Comparison of ENCODE assay signal across 31 cellular contexts in genomic region chr18:65568866-65569265, GRCh38.
"Had no signal": no experiment of that assay in that cellular context is flagged by ENCODE, and none has a peak within 500 bp of the region (broad histone marks: within the 10 kb centered on the region; RNA-seq: fewer than 3 reads in every experiment).

No MANE protein-coding gene starts in this region.

- H3K27me3 Mint-ChIP-seq: dendritic cell treated with granulocyte-macrophage colony-stimulating factor and Interleukin-4, amounts not matched to agents 40 ng/mL and 50 ng/mL, for 4 days; naive B cell; natural killer cell treated with Interleukin-12 subunit alpha and Interleukin-12 subunit beta and Interleukin-15 and Interleukin-18, amount 100 ng/mL, for 72 hours; type B pancreatic cell had no signal

- H3K4me2 ChIP-seq: smooth muscle cell had no signal

- DNase-seq: effector CD8-positive, alpha-beta T cell; endodermal cell; erythroblast; esophagus squamous epithelium; hypothalamus; immature natural killer cell; islet precursor cell; kidney glomerular epithelial cell; left colon; left ventricle myocardium superior; mesenchymal stem cell; mucosa of descending colon; naive B cell; stimulated activated CD4-positive, alpha-beta T cell treated with anti-CD3 and anti-CD28 coated beads, Interleukin-12 subunit alpha, Interleukin-12 subunit beta, amount 100 ng/mL, for 4 hours; stimulated activated CD4-positive, alpha-beta T cell treated with anti-CD3 and anti-CD28 coated beads, Interleukin-1b, Interleukin-23, amount 100 ng/mL, for 48 hours; stimulated activated CD4-positive, alpha-beta T cell treated with anti-CD3 and anti-CD28 coated beads, Interleukin-4, amount 100 ng/mL, for 24 hours; stimulated activated naive CD8-positive, alpha-beta T cell treated with anti-CD3 and anti-CD28 coated beads, Interleukin-15, Interleukin-2, amounts not matched to agents 100 U/mL and 50 U/mL, for 24 hours; substantia nigra; testis; tibial artery had no signal

- H3K4me3 Mint-ChIP-seq: dendritic cell treated with granulocyte-macrophage colony-stimulating factor and Interleukin-4, amounts not matched to agents 40 ng/mL and 50 ng/mL, for 4 days; endodermal cell; immature natural killer cell; mesothelial cell of epicardium; naive B cell; natural killer cell treated with Interleukin-12 subunit alpha and Interleukin-12 subunit beta and Interleukin-15 and Interleukin-18, amount 100 ng/mL, for 72 hours; neural crest cell; stimulated activated effector memory CD8-positive, alpha-beta T cell treated with anti-CD3 and anti-CD28 coated beads, Interleukin-12 subunit alpha, Interleukin-12 subunit beta, amount 100 ng/mL, for 72 hours; type B pancreatic cell had no signal

- H3K9me3 Mint-ChIP-seq: dendritic cell treated with granulocyte-macrophage colony-stimulating factor and Interleukin-4, amounts not matched to agents 40 ng/mL and 50 ng/mL, for 4 days; natural killer cell treated with Interleukin-12 subunit alpha and Interleukin-12 subunit beta and Interleukin-15 and Interleukin-18, amount 100 ng/mL, for 72 hours; type B pancreatic cell had no signal

- H3K27ac ChIP-seq: esophagus squamous epithelium, prostate gland, right atrium auricular region, testis, tibial artery had no signal

- H3K9me3 ChIP-seq: mucosa of descending colon, prostate gland, right atrium auricular region, testis, tibial artery had no signal

- H3K4me1 ChIP-seq: esophagus squamous epithelium, prostate gland, right atrium auricular region, testis, tibial artery had no signal

- H3K36me3 ChIP-seq: esophagus squamous epithelium, prostate gland, right atrium auricular region, tibial artery had no signal

- H3K4me1 Mint-ChIP-seq: endodermal cell; immature natural killer cell; naive B cell; neural crest cell; stimulated activated effector memory CD8-positive, alpha-beta T cell treated with anti-CD3 and anti-CD28 coated beads, Interleukin-12 subunit alpha, Interleukin-12 subunit beta, amount 100 ng/mL, for 72 hours had no signal

- H3K36me3 Mint-ChIP-seq: immature natural killer cell; mesothelial cell of epicardium; naive B cell; natural killer cell treated with Interleukin-12 subunit alpha and Interleukin-12 subunit beta and Interleukin-15 and Interleukin-18, amount 100 ng/mL, for 72 hours; stimulated activated effector memory CD8-positive, alpha-beta T cell treated with anti-CD3 and anti-CD28 coated beads, Interleukin-12 subunit alpha, Interleukin-12 subunit beta, amount 100 ng/mL, for 72 hours; type B pancreatic cell had no signal

- H3K4me3 ChIP-seq: esophagus squamous epithelium, lung, mucosa of descending colon, prostate gland, right atrium auricular region, smooth muscle cell, testis, tibial artery had no signal

- H3K27me3 ChIP-seq: esophagus squamous epithelium, right atrium auricular region, testis, tibial artery had no signal

- H3K27ac Mint-ChIP-seq: dendritic cell treated with granulocyte-macrophage colony-stimulating factor and Interleukin-4, amounts not matched to agents 40 ng/mL and 50 ng/mL, for 4 days; endodermal cell; immature natural killer cell; mesothelial cell of epicardium; naive B cell; natural killer cell treated with Interleukin-12 subunit alpha and Interleukin-12 subunit beta and Interleukin-15 and Interleukin-18, amount 100 ng/mL, for 72 hours; stimulated activated effector memory CD8-positive, alpha-beta T cell treated with anti-CD3 and anti-CD28 coated beads, Interleukin-12 subunit alpha, Interleukin-12 subunit beta, amount 100 ng/mL, for 72 hours; type B pancreatic cell had no signal

- ATAC-seq: left colon; left ventricle myocardium superior; mucosa of descending colon; natural killer cell treated with Interleukin-12 subunit alpha and Interleukin-12 subunit beta and Interleukin-15 and Interleukin-18, amount 100 ng/mL, for 72 hours; sciatic nerve; stimulated activated effector memory CD8-positive, alpha-beta T cell treated with anti-CD3 and anti-CD28 coated beads, Interleukin-12 subunit alpha, Interleukin-12 subunit beta, amount 100 ng/mL, for 72 hours; stimulated activated naive CD8-positive, alpha-beta T cell treated with anti-CD3 and anti-CD28 coated beads, Interleukin-15, Interleukin-2, amounts not matched to agents 100 U/mL and 50 U/mL, for 24 hours had no signal
